In genomic region chr10:130801276-130801675, GRCh38 we compare ENCODE assay signal across 25 cellular contexts.
"Had no signal": no experiment of that assay in that cellular context is flagged by ENCODE, and none has a peak within 500 bp of the region (broad histone marks: within the 10 kb centered on the region; RNA-seq: fewer than 3 reads in every experiment).

No MANE protein-coding gene starts in this region.

- DNase-seq: head of caudate nucleus; hippocampal formation; mesendoderm; naive B cell; natural killer cell; ovary; retina; right cardiac atrium; stimulated activated CD4-positive, alpha-beta T cell treated with anti-CD3 and anti-CD28 coated beads, Interleukin-12 subunit alpha, Interleukin-12 subunit beta, amount 100 ng/mL, for 4 hours; stimulated activated CD4-positive, alpha-beta T cell treated with anti-CD3 and anti-CD28 coated beads, Interleukin-15, amount 100 ng/mL, for 24 hours; stimulated activated CD4-positive, alpha-beta T cell treated with anti-CD3 and anti-CD28 coated beads, Interleukin-2, amount 100 ng/mL, for 24 hours; stimulated activated CD4-positive, alpha-beta T cell treated with anti-CD3 and anti-CD28 coated beads, Interleukin-4, amount 100 ng/mL, for 1 hour; stimulated activated naive B cell treated with anti-CD40 and anti-IgM and Interleukin-4, amounts not matched to agents 10 μg/mL and 1 μg/mL and 100 μg/mL, for 72 hours; stimulated activated naive CD8-positive, alpha-beta T cell treated with anti-CD3 and anti-CD28 coated beads, Interleukin-15, Interleukin-2, amounts not matched to agents 100 U/mL and 50 U/mL, for 24 hours; stomach; tibial artery; trophoblast cell; uterus had no signal

- H3K27me3 ChIP-seq: ovary, suprapubic skin, tibial artery, uterus had no signal

- H3K27ac ChIP-seq: ovary, prostate gland, skin epidermis, stomach, suprapubic skin, thoracic aorta, tibial artery, uterus had no signal

- H3K9me3 ChIP-seq: ovary, prostate gland, suprapubic skin, thoracic aorta, tibial artery, uterus had no signal

- H3K36me3 ChIP-seq: ovary, prostate gland, stomach, suprapubic skin, thoracic aorta, tibial artery, uterus had no signal

- H3K4me3 ChIP-seq: lung, ovary, prostate gland, skin epidermis, stomach, suprapubic skin, thoracic aorta, tibial artery, uterus had no signal

- H3K4me1 ChIP-seq: prostate gland, stomach, suprapubic skin, tibial artery, uterus had no signal

- ATAC-seq: left lobe of liver; natural killer cell; right cardiac atrium; sciatic nerve; stimulated activated naive B cell treated with anti-CD40 and anti-IgM and Interleukin-4, amounts not matched to agents 10 μg/mL and 1 μg/mL and 100 μg/mL, for 72 hours; stimulated activated naive CD8-positive, alpha-beta T cell treated with anti-CD3 and anti-CD28 coated beads, Interleukin-15, Interleukin-2, amounts not matched to agents 100 U/mL and 50 U/mL, for 24 hours had no signal
